Comparison of ENCODE assay signal across 18 cellular contexts in the genomic region with DNA sequence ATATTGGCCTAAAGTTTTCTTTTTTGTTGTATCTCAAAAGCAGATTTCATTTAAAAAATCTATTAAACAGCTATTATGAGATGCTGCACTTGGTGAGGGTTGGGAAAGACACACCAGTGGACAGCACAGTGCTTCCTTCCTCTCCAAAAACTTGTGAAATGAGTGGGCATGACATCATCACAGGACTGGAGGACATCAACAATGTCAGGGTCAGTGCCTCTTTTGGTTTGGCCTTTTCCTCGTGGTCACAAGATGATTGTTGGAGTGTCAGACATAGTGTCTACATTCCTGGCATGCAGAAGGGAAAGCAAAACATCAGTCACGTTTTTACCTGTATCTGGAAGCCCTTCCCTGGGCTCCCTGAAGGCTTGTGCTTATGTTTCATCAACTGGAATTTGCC. TPM values are rescaled to one million over a fixed set of nuclear protein-coding genes. Genes with fewer than 3 reads are reported as not detected.
DNase-seq lines count a peak whose midpoint lies in the region; ATAC-seq and TF ChIP-seq lines count a peak whose summit lies in the region.
"Had no signal": no experiment of that assay in that cellular context is flagged by ENCODE, and none has a peak within 500 bp of the region (broad histone marks: within the 10 kb centered on the region; RNA-seq: fewer than 3 reads in every experiment).

No MANE protein-coding gene starts in this region.

- H3K27me3 Mint-ChIP-seq in CD14-positive monocyte (ENCODE audit: low read depth in 3 of 3): peaks cover 2 to 13% (median 11%) of the 10 kb centered on the region in 3 donors
- H3K27me3 Mint-ChIP-seq in activated T-helper 1 cell treated with anti-CD3 and anti-CD28 coated beads, Interleukin-12 subunit alpha, Interleukin-12 subunit beta, Interleukin-2, Interleukin-4 antibody, amounts not matched to agents 30 ng/mL and 10 ng/mL and 1 ng/mL, durations not matched to agents 14 hours and 24 hours and 36 hours (ENCODE audit: insufficient read depth): peaks cover 22% of the 10 kb centered on the region

- DNase-seq in CD14-positive monocyte (ENCODE audit: low spot score) (peak; percentile 84), amniotic epithelial cell (ENCODE audit: low read depth) (peak; percentile 92), iris pigment epithelial cell (ENCODE audit: low read depth) (peak; percentile 85), pons (ENCODE audit: low spot score) (peak; percentile 65), HuH-7 (ENCODE audit: low spot score) (no peak), GM13976 (ENCODE audit: low spot score) (no peak)
- no peak for DNase-seq in activated T-helper 1 cell treated with anti-CD3 and anti-CD28 coated beads, Interleukin-12 subunit alpha, Interleukin-12 subunit beta, Interleukin-2, Interleukin-4 antibody, amounts not matched to agents 30 ng/mL and 10 ng/mL and 1 ng/mL, durations not matched to agents 14 hours and 24 hours and 36 hours (ENCODE audit: low spot score)
- DNase-seq: activated CD8-positive, alpha-beta memory T cell treated with anti-CD3 and anti-CD28 coated beads, Interleukin-2, amount 10 ng/mL, durations not matched to agents 7 days and 5 days; activated naive CD4-positive, alpha-beta T cell treated with Interleukin-2 at 50 U/mL for 16 hours; central memory CD4-positive, alpha-beta T cell; DND-41; NCI-H1436 treated with DMSO at 0.1 percent for 48 hours had no signal

- peaks cover 66% of the 10 kb centered on the region for H3K4me1 Mint-ChIP-seq in CD14-positive monocyte
- H3K4me1 Mint-ChIP-seq in activated T-helper 1 cell treated with anti-CD3 and anti-CD28 coated beads, Interleukin-12 subunit alpha, Interleukin-12 subunit beta, Interleukin-2, Interleukin-4 antibody, amounts not matched to agents 30 ng/mL and 10 ng/mL and 1 ng/mL, durations not matched to agents 14 hours and 24 hours and 36 hours (ENCODE audit: low read depth): peaks cover 22% of the 10 kb centered on the region
- H3K4me1 Mint-ChIP-seq: IgD-negative memory B cell, memory B cell had no signal

- intact Hi-C loops in CD14-positive monocyte (cut with micrococcal nuclease): loop anchor here in 1 of 2 donors (1.0 kb wide), 1 partner anchor 16 kb away; no protein-coding TSS in a partner anchor
- intact Hi-C loops in activated T-helper 1 cell treated with anti-CD3 and anti-CD28 coated beads, Interleukin-12 subunit alpha, Interleukin-12 subunit beta, Interleukin-2, Interleukin-4 antibody, amounts not matched to agents 30 ng/mL and 10 ng/mL and 1 ng/mL, durations not matched to agents 14 hours and 24 hours and 36 hours (cut with micrococcal nuclease): no loop called here

- in situ Hi-C loops in GM13976 (cut with MboI; ENCODE audit: low sequenced_read_pairs, unreplicated experiment): no loop called here

- peaks cover 3 to 7% of the 10 kb centered on the region in 2 donors for H3K36me3 Mint-ChIP-seq in CD14-positive monocyte
- H3K36me3 Mint-ChIP-seq in activated T-helper 1 cell treated with anti-CD3 and anti-CD28 coated beads, Interleukin-12 subunit alpha, Interleukin-12 subunit beta, Interleukin-2, Interleukin-4 antibody, amounts not matched to agents 30 ng/mL and 10 ng/mL and 1 ng/mL, durations not matched to agents 14 hours and 24 hours and 36 hours (ENCODE audit: low read depth): no peaks in the 10 kb centered on the region
- H3K36me3 Mint-ChIP-seq: IgD-negative memory B cell, memory B cell, WTC11 had no signal

- peak overlapping the region in 1 of 2 donors; percentile 71 for H3K4me3 Mint-ChIP-seq in CD14-positive monocyte
- H3K4me3 Mint-ChIP-seq in activated T-helper 1 cell treated with anti-CD3 and anti-CD28 coated beads, Interleukin-12 subunit alpha, Interleukin-12 subunit beta, Interleukin-2, Interleukin-4 antibody, amounts not matched to agents 30 ng/mL and 10 ng/mL and 1 ng/mL, durations not matched to agents 14 hours and 24 hours and 36 hours: no peak overlapping the region
- H3K4me3 Mint-ChIP-seq: activated CD8-positive, alpha-beta memory T cell treated with anti-CD3 and anti-CD28 coated beads, Interleukin-2, amount 10 ng/mL, durations not matched to agents 7 days and 5 days; IgD-negative memory B cell; memory B cell; WTC11 had no signal

- H3K27ac Mint-ChIP-seq in CD14-positive monocyte: peak overlapping the region; percentile 86 to 95 (median 90)
- H3K27ac Mint-ChIP-seq in activated T-helper 1 cell treated with anti-CD3 and anti-CD28 coated beads, Interleukin-12 subunit alpha, Interleukin-12 subunit beta, Interleukin-2, Interleukin-4 antibody, amounts not matched to agents 30 ng/mL and 10 ng/mL and 1 ng/mL, durations not matched to agents 14 hours and 24 hours and 36 hours: no peak overlapping the region
- H3K27ac Mint-ChIP-seq: activated CD8-positive, alpha-beta memory T cell treated with anti-CD3 and anti-CD28 coated beads, Interleukin-2, amount 10 ng/mL, durations not matched to agents 7 days and 5 days; IgD-negative memory B cell; memory B cell; WTC11 had no signal

- TF ChIP-seq CTCF in CD14-positive monocyte (IDR thresholded peaks at IDR 0.05): no peak
- TF ChIP-seq CTCF in GM13976 (IDR thresholded peaks at IDR 0.05; ENCODE audit: borderline replicate concordance, control extremely low read depth, extremely low read depth, insufficient read depth, missing control alignments): no peak

- no peak for ATAC-seq in HG02763 (IDR thresholded peaks at IDR 0.05; ENCODE audit: unreplicated experiment)
- ATAC-seq: activated CD8-positive, alpha-beta memory T cell treated with anti-CD3 and anti-CD28 coated beads, Interleukin-2, amount 10 ng/mL, durations not matched to agents 7 days and 5 days; WTC11 had no signal

- H3K9me3 Mint-ChIP-seq in CD14-positive monocyte: peaks cover 0 to 4% (median 0%) of the 10 kb centered on the region in 7 donors
- H3K9me3 Mint-ChIP-seq in activated T-helper 1 cell treated with anti-CD3 and anti-CD28 coated beads, Interleukin-12 subunit alpha, Interleukin-12 subunit beta, Interleukin-2, Interleukin-4 antibody, amounts not matched to agents 30 ng/mL and 10 ng/mL and 1 ng/mL, durations not matched to agents 14 hours and 24 hours and 36 hours: no peaks in the 10 kb centered on the region
- H3K9me3 Mint-ChIP-seq: memory B cell had no signal

RNA-seq across cellular contexts. Expression of gene IL1R2, which starts 49.6 kb away (rescaled TPM):
- polyA plus RNA-seq in CD14-positive monocyte: 10 to 100 TPM in 1 of 2 donors, 1 to 10 TPM in 1; 6.2 to 12.0 TPM
- total RNA-seq in activated T-helper 1 cell treated with anti-CD3 and anti-CD28 coated beads, Interleukin-12 subunit alpha, Interleukin-12 subunit beta, Interleukin-2, Interleukin-4 antibody, amounts not matched to agents 30 ng/mL and 10 ng/mL and 1 ng/mL, durations not matched to agents 14 hours and 24 hours and 36 hours: 1.1 and 1.3 TPM in 2 replicates
- total RNA-seq: temporal lobe had no signal
- polyA plus RNA-seq: BJ, IgD-negative memory B cell had no signal

Comparison
In these comparisons a context has a peak if more than half of its experiments do, and no peak if none do; other contexts are left out.
1. DNase-seq: peak in CD14-positive monocyte (single experiment), amniotic epithelial cell (single experiment), iris pigment epithelial cell (single experiment) and pons (single experiment); none in activated T-helper 1 cell treated with anti-CD3 and anti-CD28 coated beads, Interleukin-12 subunit alpha, Interleukin-12 subunit beta, Interleukin-2, Interleukin-4 antibody, amounts not matched to agents 30 ng/mL and 10 ng/mL and 1 ng/mL, durations not matched to agents 14 hours and 24 hours and 36 hours (single experiment), HuH-7 (single experiment) and GM13976 (single experiment).